ENCODE assay signal across 20 cellular contexts in genomic region chr2:159165065-159165464, GRCh38.
"Had no signal": no experiment of that assay in that cellular context is flagged by ENCODE, and none has a peak within 500 bp of the region (broad histone marks: within the 10 kb centered on the region; RNA-seq: fewer than 3 reads in every experiment).

No MANE protein-coding gene starts in this region.

- ATAC-seq: activated CD4-positive, CD25-positive, alpha-beta regulatory T cell treated with anti-CD3 and anti-CD28 coated beads, Interleukin-2, amount 50 U/mL, for 24 hours; activated CD8-positive, alpha-beta T cell treated with anti-CD3 and anti-CD28 coated beads, Interleukin-2, amount 10 ng/mL, durations not matched to agents 7 days and 5 days; activated naive CD8-positive, alpha-beta T cell treated with anti-CD3 and anti-CD28 coated beads, Interleukin-2, amount 50 U/mL, for 24 hours; esophagus mucosa; gastrocnemius medialis; stimulated activated naive CD8-positive, alpha-beta T cell treated with anti-CD3 and anti-CD28 coated beads, Interleukin-15, Interleukin-2, amounts not matched to agents 100 U/mL and 50 U/mL, for 24 hours had no signal

- H3K27me3 ChIP-seq: brain microvascular endothelial cell, gastrocnemius medialis, tibial nerve had no signal

- H3K9me3 ChIP-seq: gastrocnemius medialis, lower lobe of right lung, tibial nerve had no signal

- H3K27ac ChIP-seq: brain microvascular endothelial cell, gastrocnemius medialis, lower lobe of right lung, tibial nerve had no signal

- H3K4me1 ChIP-seq: gastrocnemius medialis had no signal

- DNase-seq: activated CD4-positive, alpha-beta T cell treated with anti-CD3 and anti-CD28 coated beads, Interleukin-2, amount 10 ng/mL, durations not matched to agents 7 days and 5 days; activated CD8-positive, alpha-beta T cell treated with anti-CD3 and anti-CD28 coated beads, Interleukin-2, amount 10 ng/mL, durations not matched to agents 7 days and 5 days; activated effector memory CD4-positive, alpha-beta T cell treated with Interleukin-2 at 50 U/mL for 16 hours; activated naive CD4-positive, alpha-beta T cell treated with anti-CD3 and anti-CD28 coated beads, Interleukin-2, amount 10 ng/mL, durations not matched to agents 7 days and 5 days; activated naive CD8-positive, alpha-beta T cell treated with anti-CD3 and anti-CD28 coated beads, Interleukin-2, amount 50 U/mL, for 24 hours; activated T-cell treated with anti-CD3 and anti-CD28 coated beads, Interleukin-2, amount 50 U/mL, for 48 hours; aorta; brain microvascular endothelial cell; cerebellar nuclear complex; effector CD4-positive, alpha-beta T cell; gastrocnemius medialis; immature natural killer cell; kidney glomerular epithelial cell; lower lobe of right lung; occipital lobe; posterior cingulate gyrus; stimulated activated naive CD8-positive, alpha-beta T cell treated with anti-CD3 and anti-CD28 coated beads, Interleukin-15, Interleukin-2, amounts not matched to agents 100 U/mL and 50 U/mL, for 24 hours had no signal

- H3K4me3 ChIP-seq: gastrocnemius medialis, lower lobe of right lung, tibial nerve had no signal

- H3K36me3 ChIP-seq: gastrocnemius medialis had no signal
